ENCODE assay signal across 8 cellular contexts in genomic region chr2:130182826-130183499, GRCh38. TPM values are rescaled to one million over a fixed set of nuclear protein-coding genes. Genes with fewer than 3 reads are reported as not detected.
DNase-seq lines count a peak whose midpoint lies in the region; ATAC-seq and TF ChIP-seq lines count a peak whose summit lies in the region.
"Not testable (repeated sequence)": the region's sequence is repeated elsewhere in the genome, so short reads cannot be mapped to it uniquely, and the experiment has no call there.

No MANE protein-coding gene starts in this region.

- H3K36me3 ChIP-seq in colonic mucosa; iPS-18a (ENCODE audit: control insufficient read depth, low read depth, low read length); upper lobe of right lung: not testable (repeated sequence)

- CTCF ChIA-PET in activated CD8-positive, alpha-beta T cell treated with anti-CD3 and anti-CD28 coated beads, Interleukin-2, amount 10 ng/mL, durations not matched to agents 7 days and 5 days (lab: Charles Lee): interaction anchor here (0.9 to 2.7 kb wide), 3 partner anchors 12 to 159 kb away, joined by 4 to 17 read pairs (median 5); partner anchors contain the start of gene IMP4

- DNase-seq in GM12865 (ENCODE audit: low read depth) (peak; percentile 24), NCI-H82 (lab: John Stamatoyannopoulos, UW) (peak; percentile 37)
- DNase-seq in activated CD8-positive, alpha-beta T cell treated with anti-CD3 and anti-CD28 coated beads, Interleukin-2, amount 10 ng/mL, durations not matched to agents 7 days and 5 days; colonic mucosa; omental fat pad (ENCODE audit: low spot score); upper lobe of right lung: not testable (repeated sequence)

- POLR2A ChIA-PET in activated CD8-positive, alpha-beta T cell treated with anti-CD3 and anti-CD28 coated beads, Interleukin-2, amount 10 ng/mL, durations not matched to agents 7 days and 5 days (lab: Charles Lee): interaction anchor here (0.7 to 0.9 kb wide), 2 partner anchors 150 to 159 kb away, joined by 3 to 4 read pairs; a partner anchor contains a TSS

- not testable (repeated sequence) for H3K27me3 Mint-ChIP-seq in activated CD8-positive, alpha-beta T cell treated with anti-CD3 and anti-CD28 coated beads, Interleukin-2, amount 10 ng/mL, durations not matched to agents 7 days and 5 days (ENCODE audit: low read depth)

- H3K27me3 ChIP-seq in colonic mucosa; iPS-18a (ENCODE audit: control insufficient read depth, insufficient read depth, low read length); upper lobe of right lung: not testable (repeated sequence)

- H3K9me3 Mint-ChIP-seq in activated CD8-positive, alpha-beta T cell treated with anti-CD3 and anti-CD28 coated beads, Interleukin-2, amount 10 ng/mL, durations not matched to agents 7 days and 5 days (ENCODE audit: insufficient read depth): not testable (repeated sequence)

- not testable (repeated sequence) for H3K27ac ChIP-seq in colonic mucosa; iPS-18a (ENCODE audit: low read length); upper lobe of right lung

- peaks cover 20% of the 10 kb centered on the region for H3K36me3 Mint-ChIP-seq in activated CD8-positive, alpha-beta T cell treated with anti-CD3 and anti-CD28 coated beads, Interleukin-2, amount 10 ng/mL, durations not matched to agents 7 days and 5 days (ENCODE audit: low read depth)

- H3K4me1 Mint-ChIP-seq in activated CD8-positive, alpha-beta T cell treated with anti-CD3 and anti-CD28 coated beads, Interleukin-2, amount 10 ng/mL, durations not matched to agents 7 days and 5 days (ENCODE audit: low read depth): peaks cover 32% of the 10 kb centered on the region

- ATAC-seq in HG02571 (IDR thresholded peaks at IDR 0.05; ENCODE audit: unreplicated experiment) (peak; percentile 12), omental fat pad (ENCODE audit: low FRiP score) (peak; percentile 30), upper lobe of right lung (peak; percentile 38)
- peak; percentile 3 for ATAC-seq in activated CD8-positive, alpha-beta T cell treated with anti-CD3 and anti-CD28 coated beads, Interleukin-2, amount 10 ng/mL, durations not matched to agents 7 days and 5 days

- H3K4me3 ChIP-seq in GM12865 (ENCODE audit: low read depth, low read length) (peak overlapping the region; percentile 57), colonic mucosa (peak overlapping the region; percentile 80), iPS-18a (ENCODE audit: low read length) (peak overlapping the region; percentile 54), upper lobe of right lung (peak overlapping the region; percentile 99)

- H3K4me3 Mint-ChIP-seq in activated CD8-positive, alpha-beta T cell treated with anti-CD3 and anti-CD28 coated beads, Interleukin-2, amount 10 ng/mL, durations not matched to agents 7 days and 5 days: peak overlapping the region; percentile 78

- TF ChIP-seq CTCF in GM12865 (IDR thresholded peaks at IDR 0.05; ENCODE audit: insufficient read depth, low read depth, low read length, missing control alignments); colonic mucosa (IDR thresholded peaks at IDR 0.05); omental fat pad (IDR thresholded peaks at IDR 0.05); upper lobe of right lung (IDR thresholded peaks at IDR 0.05): not testable (repeated sequence)

- H3K9ac ChIP-seq in colonic mucosa (ENCODE audit: low read depth in 2 of 2, low read length in 2 of 2): peak overlapping the region; percentile 58 to 61
- peak overlapping the region; percentile 24 for H3K9ac ChIP-seq in iPS-18a (ENCODE audit: low read length)

- H3K4me1 ChIP-seq in colonic mucosa; iPS-18a (ENCODE audit: control insufficient read depth, low read depth, low read length): not testable (repeated sequence)
- H3K4me1 ChIP-seq in upper lobe of right lung: peaks cover 13% of the 10 kb centered on the region

- peak overlapping the region; percentile 86 for H3K27ac Mint-ChIP-seq in activated CD8-positive, alpha-beta T cell treated with anti-CD3 and anti-CD28 coated beads, Interleukin-2, amount 10 ng/mL, durations not matched to agents 7 days and 5 days

- intact Hi-C loops in colonic mucosa (cut with DNase I): loop anchor here (5.0 kb wide), 1 partner anchor 154 kb away; no protein-coding TSS in a partner anchor
- intact Hi-C loops in upper lobe of right lung (cut with DNase I): not testable (repeated sequence)

- H3K9me3 ChIP-seq in colonic mucosa; iPS-18a (ENCODE audit: control insufficient read depth, low read depth, low read length); upper lobe of right lung: not testable (repeated sequence)

RNA-seq across cellular contexts. Expression of gene MZT2B, which starts 0.9 kb away (rescaled TPM):
- total RNA-seq in activated CD8-positive, alpha-beta T cell treated with anti-CD3 and anti-CD28 coated beads, Interleukin-2, amount 10 ng/mL, durations not matched to agents 7 days and 5 days: 100 to 1,000 TPM; 458 to 486 TPM
- 100 to 1,000 TPM; 240 to 318 TPM for total RNA-seq in colonic mucosa
- total RNA-seq in omental fat pad: 10 to 100 TPM; 52.8 to 93.5 (median 72.4) TPM
- total RNA-seq in upper lobe of right lung: 128 TPM

RNA-seq across cellular contexts. Expression of gene SMPD4, which starts 1.6 kb away (rescaled TPM):
- total RNA-seq in activated CD8-positive, alpha-beta T cell treated with anti-CD3 and anti-CD28 coated beads, Interleukin-2, amount 10 ng/mL, durations not matched to agents 7 days and 5 days: 10 to 100 TPM; 83.9 to 88.2 TPM
- total RNA-seq in colonic mucosa (10 to 100 TPM; 32.4 to 73.0 TPM), omental fat pad (10 to 100 TPM; 21.8 to 39.1 (median 29.4) TPM), upper lobe of right lung (41.4 TPM)

RNA-seq across cellular contexts. Expression of gene TUBA3E, which starts 15.3 kb away (rescaled TPM):
- not detected for total RNA-seq in activated CD8-positive, alpha-beta T cell treated with anti-CD3 and anti-CD28 coated beads, Interleukin-2, amount 10 ng/mL, durations not matched to agents 7 days and 5 days
- total RNA-seq in colonic mucosa (not detected), omental fat pad (not detected), upper lobe of right lung (not detected)

RNA-seq across cellular contexts. Expression of gene CCDC74B, which starts 38.1 kb away (rescaled TPM):
- 1 to 10 TPM; 3.2 to 3.4 TPM for total RNA-seq in activated CD8-positive, alpha-beta T cell treated with anti-CD3 and anti-CD28 coated beads, Interleukin-2, amount 10 ng/mL, durations not matched to agents 7 days and 5 days
- total RNA-seq in colonic mucosa (under 1 TPM; 0.35 to 0.64 TPM), omental fat pad (10 to 100 TPM in 1 of 4 donors, 1 to 10 TPM in 3; 1.2 to 10.4 (median 1.6) TPM), upper lobe of right lung (0.78 TPM)

RNA-seq across cellular contexts. Expression of gene POTEF, which starts 53.9 kb away (rescaled TPM):
- not detected for total RNA-seq in activated CD8-positive, alpha-beta T cell treated with anti-CD3 and anti-CD28 coated beads, Interleukin-2, amount 10 ng/mL, durations not matched to agents 7 days and 5 days
- total RNA-seq in colonic mucosa: not detected
- under 1 TPM in 1 of 4 donors, not detected in 3; 0.09 TPM for total RNA-seq in omental fat pad
- not detected for total RNA-seq in upper lobe of right lung
